ENCODE assay signal across 1 cellular context in genomic region chr13:102845630-102846260, GRCh38.
TF ChIP-seq lines count a peak whose summit lies in the region.

Gene ERCC5, plus strand, starts transcription at chr13:102846032. Its CDS starts 235 bp downstream, at chr13:102846267.

TF ChIP-seq in HEK293, 187 proteins besides CTCF, POLR2A, EP300 and RAD21 (continued from another document and continues in another):
- TF ChIP-seq ZNF280C (tag by site-specific recombination; IDR thresholded peaks at IDR 0.05) (no peak), REPIN1 (tag by site-specific recombination; IDR thresholded peaks at IDR 0.05; ENCODE audit: low read depth) (no peak), ZNF148 (tag by site-specific recombination; IDR thresholded peaks at IDR 0.05; ENCODE audit: borderline replicate concordance) (no peak), ZNF155 (tag by site-specific recombination; IDR thresholded peaks at IDR 0.05) (no peak), ZNF398 (tag by site-specific recombination; IDR thresholded peaks at IDR 0.05) (no peak), ZNF585B (tag by site-specific recombination; IDR thresholded peaks at IDR 0.05) (no peak), ZNF114 (tag by site-specific recombination; IDR thresholded peaks at IDR 0.05) (no peak), ZNF350 (tag by site-specific recombination; IDR thresholded peaks at IDR 0.05) (no peak), HOXC10 (CRISPR knock-in tag; IDR thresholded peaks at IDR 0.05) (no peak; the same call in 1 of the 2 replicates), ZNF214 (tag by site-specific recombination; IDR thresholded peaks at IDR 0.05; ENCODE audit: borderline replicate concordance) (no peak), MYNN (tag by site-specific recombination; IDR thresholded peaks at IDR 0.05; ENCODE audit: borderline replicate concordance) (no peak; the same call in 1 of the 2 replicates), ZNF654 (tag by site-specific recombination; IDR thresholded peaks at IDR 0.05; ENCODE audit: low read depth) (peak; percentile 17; the same call in 1 of the 2 replicates), ZNF366 (tag by site-specific recombination; conservative IDR thresholded peaks at IDR 0.05) (no peak; the same call in 1 of the 2 replicates), ZNF223 (tag by site-specific recombination; IDR thresholded peaks at IDR 0.05) (no peak), SALL2 (tag by site-specific recombination; IDR thresholded peaks at IDR 0.05; ENCODE audit: borderline replicate concordance) (no peak), ZNF426 (tag by site-specific recombination; IDR thresholded peaks at IDR 0.05) (no peak), ZNF169 (tag by site-specific recombination; IDR thresholded peaks at IDR 0.05) (no peak), ZIC2 (tag by site-specific recombination; IDR thresholded peaks at IDR 0.05) (no peak), ZBTB48 (tag by site-specific recombination; IDR thresholded peaks at IDR 0.05) (no peak; the same call in 1 of the 2 replicates), ZNF600 (tag by site-specific recombination; IDR thresholded peaks at IDR 0.05) (peak; percentile 59; the same call in 1 of the 2 replicates), ZNF488 (tag by site-specific recombination; IDR thresholded peaks at IDR 0.05) (no peak), BCL11B (tag by site-specific recombination; IDR thresholded peaks at IDR 0.05; ENCODE audit: low read depth) (0 out of 2 replicates have a peak, but pooled peaks have one; percentile 34), ZNF701 (tag by site-specific recombination; IDR thresholded peaks at IDR 0.05) (no peak), ZXDB (tag by site-specific recombination; IDR thresholded peaks at IDR 0.05) (peak; percentile 92), ZBTB26 (tag by site-specific recombination; optimal IDR thresholded peaks at IDR 0.05) (peak; percentile 46), GLIS1 (tag by site-specific recombination; IDR thresholded peaks at IDR 0.05) (no peak), ZNF37A (tag by site-specific recombination; IDR thresholded peaks at IDR 0.05) (no peak), HOXA7 (CRISPR knock-in tag; IDR thresholded peaks at IDR 0.05; ENCODE audit: borderline replicate concordance) (no peak), ZNF274 (IDR thresholded peaks at IDR 0.05; ENCODE audit: low read length) (no peak), ZNF274 (tag by site-specific recombination; IDR thresholded peaks at IDR 0.05; ENCODE audit: borderline replicate concordance) (no peak), ZNF791 (tag by site-specific recombination; IDR thresholded peaks at IDR 0.05) (no peak), ZFHX2 (tag by site-specific recombination; conservative IDR thresholded peaks at IDR 0.05) (peak; percentile 87), ZNF266 (tag by site-specific recombination; IDR thresholded peaks at IDR 0.05; ENCODE audit: low read depth) (no peak), YY1 (tag by site-specific recombination; IDR thresholded peaks at IDR 0.05) (peak; percentile 81), GLI4 (tag by site-specific recombination; IDR thresholded peaks at IDR 0.05) (no peak), BCL11A (tag by site-specific recombination; IDR thresholded peaks at IDR 0.05; ENCODE audit: low read depth) (no peak), ZNF280D (tag by site-specific recombination; IDR thresholded peaks at IDR 0.05) (no peak), ZNF843 (tag by site-specific recombination; IDR thresholded peaks at IDR 0.05) (0 out of 2 replicates have a peak, but pooled peaks have one; percentile 35), FEZF1 (tag by site-specific recombination; IDR thresholded peaks at IDR 0.05) (peak; percentile 35), ZNF629 (tag by site-specific recombination; IDR thresholded peaks at IDR 0.05) (peak; percentile 99), ZNF626 (tag by site-specific recombination; IDR thresholded peaks at IDR 0.05) (no peak), TRIM28 (IDR thresholded peaks at IDR 0.05; ENCODE audit: borderline replicate concordance, low read length) (0 out of 2 replicates have a peak, but pooled peaks have one; percentile 32), ZNF473 (tag by site-specific recombination; IDR thresholded peaks at IDR 0.05) (no peak), ZSCAN23 (tag by site-specific recombination; IDR thresholded peaks at IDR 0.05) (no peak), SP3 (tag by site-specific recombination; IDR thresholded peaks at IDR 0.05) (peak; percentile 95), ZNF221 (tag by site-specific recombination; IDR thresholded peaks at IDR 0.05; ENCODE audit: borderline replicate concordance) (no peak), ZNF660 (tag by site-specific recombination; IDR thresholded peaks at IDR 0.05) (peak; percentile 63; the same call in 1 of the 2 replicates), ZNF23 (tag by site-specific recombination; IDR thresholded peaks at IDR 0.05; ENCODE audit: borderline replicate concordance) (no peak), ZNF449 (tag by site-specific recombination; IDR thresholded peaks at IDR 0.05) (no peak), ZNF175 (tag by site-specific recombination; IDR thresholded peaks at IDR 0.05) (no peak), ZNF324 (tag by site-specific recombination; IDR thresholded peaks at IDR 0.05) (peak; percentile 72; the same call in 1 of the 2 replicates), ZFP3 (tag by site-specific recombination; IDR thresholded peaks at IDR 0.05; ENCODE audit: low read depth) (no peak), PRDM4 (tag by site-specific recombination; IDR thresholded peaks at IDR 0.05) (0 out of 2 replicates have a peak, but pooled peaks have one; percentile 17), MZF1 (tag by site-specific recombination; IDR thresholded peaks at IDR 0.05; ENCODE audit: borderline replicate concordance) (no peak)
